In the genomic region with DNA sequence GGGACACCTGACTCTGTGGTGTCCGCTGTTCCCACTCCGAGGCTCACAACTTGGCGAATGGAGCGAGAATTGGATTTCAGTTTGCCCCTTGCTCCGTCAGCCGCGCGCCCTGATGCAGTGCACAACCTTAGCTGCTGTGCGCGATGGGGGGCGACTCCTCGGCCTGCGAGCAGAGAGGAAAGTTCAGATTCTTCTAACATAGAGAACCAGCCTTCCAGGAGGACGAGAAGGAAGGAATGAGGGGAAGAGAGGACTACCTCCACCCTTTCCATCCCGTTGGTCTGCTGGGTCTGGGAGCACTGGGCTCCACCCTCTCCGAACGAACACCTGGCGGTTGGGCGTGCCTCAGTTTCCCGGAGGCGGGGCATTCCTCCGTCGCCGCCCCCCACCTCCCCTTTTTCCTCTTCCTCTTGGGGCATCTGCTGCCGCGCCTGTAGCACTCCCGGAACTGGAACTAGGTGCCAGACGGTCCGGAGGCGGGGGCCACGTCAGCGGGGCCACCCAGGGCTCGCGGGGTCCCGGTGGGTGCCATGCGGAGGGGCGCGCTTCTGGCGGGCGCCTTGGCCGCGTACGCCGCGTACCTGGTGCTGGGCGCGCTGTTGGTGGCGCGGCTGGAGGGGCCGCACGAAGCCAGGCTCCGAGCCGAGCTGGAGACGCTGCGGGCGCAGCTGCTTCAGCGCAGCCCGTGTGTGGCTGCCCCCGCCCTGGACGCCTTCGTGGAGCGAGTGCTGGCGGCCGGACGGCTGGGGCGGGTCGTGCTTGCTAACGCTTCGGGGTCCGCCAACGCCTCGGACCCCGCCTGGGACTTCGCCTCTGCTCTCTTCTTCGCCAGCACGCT, we compare ENCODE assay signal across 8 cellular contexts. TPM values are rescaled to one million over a fixed set of nuclear protein-coding genes. Genes with fewer than 3 reads are reported as not detected.
DNase-seq lines count a peak whose midpoint lies in the region; TF ChIP-seq lines count a peak whose summit lies in the region.

A gene (plus strand): TSS at position 425 of the 838 bp plus-strand sequence. CDS start 106 bp downstream, at position 531.

- H3K9ac ChIP-seq in HUES6 (ENCODE audit: low read length) (peak within 1 kb of the TSS; percentile 17), mesenchymal stem cell (ENCODE audit: low read length) (peak within 1 kb of the TSS; percentile 78)

- H3K27me3 ChIP-seq in HUES6 (ENCODE audit: control insufficient read depth, insufficient read depth, low read length) = peaks cover 41% of the 10 kb centered on the region
- peaks cover 0 to 15% of the 10 kb centered on the region in 2 experiments for H3K27me3 ChIP-seq in mesenchymal stem cell (ENCODE audit: control insufficient read depth in 1 of 2, insufficient read depth in 1 of 2, low read length in 2 of 2)

- CTCF ChIA-PET in GM10248 (lab: Yijun Ruan, JAX) = interaction anchor here (0.6 to 2.1 kb wide), 5 partner anchors 12 to 422 kb away, joined by 3 to 7 read pairs (median 4); no protein-coding TSS in a partner anchor

- POLR2A ChIA-PET in GM10248 (lab: Yijun Ruan, JAX) = interaction anchor here (0.7 kb wide), 1 partner anchor 13 kb away, joined by 3 read pairs; no protein-coding TSS in a partner anchor

- H3K4ac ChIP-seq in mesenchymal stem cell (ENCODE audit: low read depth in 1 of 2, low read length in 2 of 2) = peak within 1 kb of the TSS; percentile 89 to 91

- H4K91ac ChIP-seq in mesenchymal stem cell (ENCODE audit: low read length) = peak within 1 kb of the TSS; percentile 91

- H2AFZ ChIP-seq in mesenchymal stem cell (ENCODE audit: low read depth, low read length) = peak within 1 kb of the TSS; percentile 7

- H4K8ac ChIP-seq in mesenchymal stem cell (ENCODE audit: low read length) = peak within 1 kb of the TSS; percentile 94

- H3K4me1 ChIP-seq in HUES6 (ENCODE audit: control insufficient read depth, insufficient read depth, low read length) (peaks cover 13% of the 10 kb centered on the region; the same call in 1 of the 2 replicates), mesenchymal stem cell (ENCODE audit: control insufficient read depth, insufficient read depth, low read depth, low read length) (peaks cover 26% of the 10 kb centered on the region)

- H3K36me3 ChIP-seq in HUES6 (ENCODE audit: control insufficient read depth, insufficient read depth, low read length) = no peaks in the 10 kb centered on the region
- peaks cover 0 to 3% of the 10 kb centered on the region in 2 experiments for H3K36me3 ChIP-seq in mesenchymal stem cell (ENCODE audit: control insufficient read depth in 1 of 2, insufficient read depth in 2 of 2, low read depth in 1 of 2, low read length in 2 of 2)

- H3K27ac ChIP-seq in HUES6 (ENCODE audit: low read depth, low read length) (no peak within 1 kb of the TSS), mesenchymal stem cell (ENCODE audit: low read length, poor library complexity, severe bottlenecking) (no peak within 1 kb of the TSS)

- peak within 1 kb of the TSS; percentile 92 to 93 for H3K18ac ChIP-seq in mesenchymal stem cell (ENCODE audit: low read depth in 1 of 2, low read length in 2 of 2)

- peak within 1 kb of the TSS in 1 of 2 experiments; percentile 75 for H3K23ac ChIP-seq in mesenchymal stem cell (ENCODE audit: low read length in 2 of 2)

- H3K79me1 ChIP-seq in mesenchymal stem cell (replicated peaks; ENCODE audit: low read length, poor library complexity, severe bottlenecking) = peaks cover 9% of the 10 kb centered on the region

- DNase-seq in ACHN (peak; percentile 17), mesenchymal stem cell (peak; percentile 32), GF-D8 (lab: John Stamatoyannopoulos, UW) (no peak), GM10248 (ENCODE audit: extremely low spot score) (no peak)
- peak; percentile 56 for DNase-seq in activated CD4-positive, alpha-beta T cell treated with anti-CD3 and anti-CD28 coated beads for 48 hours
- peak; percentile 23 for DNase-seq in effector CD4-positive, alpha-beta T cell
- DNase-seq in stimulated activated CD8-positive, alpha-beta memory T cell treated with anti-CD3 and anti-CD28 coated beads, Interleukin-15, amount 100 ng/mL, for 4 hours (ENCODE audit: low read depth in 2 of 2) = peak; percentile 30 to 50

- TF ChIP-seq CTCF in GM10248 (IDR thresholded peaks at IDR 0.05; ENCODE audit: control extremely low read depth, extremely low read depth, low read depth, missing control alignments) = no peak

- H3K9me3 ChIP-seq in HUES6 (ENCODE audit: control insufficient read depth, insufficient read depth, low read depth, low read length) = no peaks in the 10 kb centered on the region
- no peaks in the 10 kb centered on the region for H3K9me3 ChIP-seq in mesenchymal stem cell (ENCODE audit: control insufficient read depth, low read length)

- no peak within 1 kb of the TSS for H2BK5ac ChIP-seq in mesenchymal stem cell (ENCODE audit: low read depth, low read length, poor library complexity, severe bottlenecking)

- in situ Hi-C loops in ACHN (cut with HindIII; ENCODE audit: low pct_ligation_motif_present, low pct_unique_long_range_greater_than_20kb, low sequenced_read_pairs) = no loop called here

- peak within 1 kb of the TSS; percentile 38 to 60 for H2BK12ac ChIP-seq in mesenchymal stem cell (ENCODE audit: low read length in 2 of 2)

- no peak within 1 kb of the TSS for H2AK5ac ChIP-seq in mesenchymal stem cell (ENCODE audit: low read length, severe bottlenecking)

- peak within 1 kb of the TSS in 1 of 2 experiments; percentile 97 for H3K14ac ChIP-seq in mesenchymal stem cell (ENCODE audit: low read length in 2 of 2)

- H3K4me2 ChIP-seq in mesenchymal stem cell (ENCODE audit: low read length, poor library complexity, severe bottlenecking) = peak within 1 kb of the TSS; percentile 88

- H3K4me3 ChIP-seq in HUES6 (ENCODE audit: low read depth, low read length) (peak within 1 kb of the TSS; percentile 72), mesenchymal stem cell (ENCODE audit: insufficient read depth in 1 of 2, low read depth in 1 of 2, low read length in 2 of 2) (peak within 1 kb of the TSS; percentile 68 to 81)

- H2BK120ac ChIP-seq in mesenchymal stem cell (ENCODE audit: low read depth, low read length) = peak within 1 kb of the TSS; percentile 55

- peak within 1 kb of the TSS; percentile 73 for H2BK15ac ChIP-seq in mesenchymal stem cell (ENCODE audit: low read depth, poor library complexity, severe bottlenecking)

- 8% methylated on average over 51 of the region's 76 CpGs for WGBS in mesenchymal stem cell

RNA-seq across cellular contexts. Expression of the gene that starts here (rescaled TPM):
- polyA plus RNA-seq in mesenchymal stem cell (2013, experiment 1 of 2) = 15.3 TPM
- polyA plus RNA-seq in mesenchymal stem cell (2013, experiment 2 of 2) = 15.7 TPM

Comparison
In these comparisons a context has a peak if more than half of its experiments do, and no peak if none do; other contexts are left out.
1. DNase-seq: peak in ACHN (single experiment), activated CD4-positive, alpha-beta T cell treated with anti-CD3 and anti-CD28 coated beads for 48 hours (single experiment), effector CD4-positive, alpha-beta T cell (single experiment), mesenchymal stem cell (single experiment) and stimulated activated CD8-positive, alpha-beta memory T cell treated with anti-CD3 and anti-CD28 coated beads, Interleukin-15, amount 100 ng/mL, for 4 hours (2 of 2); none in GF-D8 (single experiment) and GM10248 (single experiment).